Comparison of ENCODE assay signal across 8 cellular contexts in the genomic region with DNA sequence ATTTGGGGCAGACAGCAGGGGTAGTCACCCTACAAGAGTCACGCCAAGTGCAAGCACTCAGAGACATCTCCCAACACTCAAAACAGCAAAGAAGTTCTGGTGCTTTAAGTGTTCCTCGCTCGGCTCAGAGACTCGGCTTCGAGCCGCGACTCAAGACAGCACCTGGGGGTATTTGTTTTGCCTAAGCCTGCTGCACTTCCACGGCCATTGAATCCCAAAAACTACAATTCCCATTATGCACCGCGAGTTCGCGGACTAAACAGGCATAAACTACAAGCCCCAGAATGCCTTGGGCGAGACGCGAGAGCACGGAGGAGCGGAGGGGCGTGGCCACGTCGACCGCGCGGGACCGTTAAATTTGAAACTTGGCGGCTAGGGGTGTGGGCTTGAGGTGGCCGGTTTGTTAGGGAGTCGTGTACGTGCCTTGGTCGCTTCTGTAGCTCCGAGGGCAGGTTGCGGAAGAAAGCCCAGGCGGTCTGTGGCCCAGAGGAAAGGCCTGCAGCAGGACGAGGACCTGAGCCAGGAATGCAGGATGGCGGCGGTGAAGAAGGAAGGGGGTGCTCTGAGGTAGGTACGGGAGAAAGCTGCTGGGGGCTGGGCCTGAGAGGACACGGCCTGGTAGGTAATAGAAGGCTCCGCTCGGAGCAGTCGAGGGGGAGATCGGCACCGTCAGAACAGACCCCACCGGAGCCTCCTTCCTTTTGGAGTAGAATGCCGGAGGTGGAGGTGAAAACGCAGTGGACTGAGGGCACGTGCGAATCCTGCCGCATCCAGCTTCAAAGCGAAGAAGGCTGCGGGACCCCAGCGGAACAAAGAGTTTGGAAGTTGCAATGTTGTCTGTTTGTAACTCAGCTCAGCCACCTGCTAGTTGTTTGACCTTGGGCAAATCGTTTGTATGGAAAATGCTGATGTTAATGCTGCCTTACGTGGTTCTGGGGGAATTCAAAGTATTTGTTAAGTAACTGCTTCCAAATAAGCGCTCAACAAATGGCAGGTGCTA. TPM values are rescaled to one million over a fixed set of nuclear protein-coding genes. Genes with fewer than 3 reads are reported as not detected.
DNase-seq lines count a peak whose midpoint lies in the region; TF ChIP-seq lines count a peak whose summit lies in the region.

A gene with protein sequence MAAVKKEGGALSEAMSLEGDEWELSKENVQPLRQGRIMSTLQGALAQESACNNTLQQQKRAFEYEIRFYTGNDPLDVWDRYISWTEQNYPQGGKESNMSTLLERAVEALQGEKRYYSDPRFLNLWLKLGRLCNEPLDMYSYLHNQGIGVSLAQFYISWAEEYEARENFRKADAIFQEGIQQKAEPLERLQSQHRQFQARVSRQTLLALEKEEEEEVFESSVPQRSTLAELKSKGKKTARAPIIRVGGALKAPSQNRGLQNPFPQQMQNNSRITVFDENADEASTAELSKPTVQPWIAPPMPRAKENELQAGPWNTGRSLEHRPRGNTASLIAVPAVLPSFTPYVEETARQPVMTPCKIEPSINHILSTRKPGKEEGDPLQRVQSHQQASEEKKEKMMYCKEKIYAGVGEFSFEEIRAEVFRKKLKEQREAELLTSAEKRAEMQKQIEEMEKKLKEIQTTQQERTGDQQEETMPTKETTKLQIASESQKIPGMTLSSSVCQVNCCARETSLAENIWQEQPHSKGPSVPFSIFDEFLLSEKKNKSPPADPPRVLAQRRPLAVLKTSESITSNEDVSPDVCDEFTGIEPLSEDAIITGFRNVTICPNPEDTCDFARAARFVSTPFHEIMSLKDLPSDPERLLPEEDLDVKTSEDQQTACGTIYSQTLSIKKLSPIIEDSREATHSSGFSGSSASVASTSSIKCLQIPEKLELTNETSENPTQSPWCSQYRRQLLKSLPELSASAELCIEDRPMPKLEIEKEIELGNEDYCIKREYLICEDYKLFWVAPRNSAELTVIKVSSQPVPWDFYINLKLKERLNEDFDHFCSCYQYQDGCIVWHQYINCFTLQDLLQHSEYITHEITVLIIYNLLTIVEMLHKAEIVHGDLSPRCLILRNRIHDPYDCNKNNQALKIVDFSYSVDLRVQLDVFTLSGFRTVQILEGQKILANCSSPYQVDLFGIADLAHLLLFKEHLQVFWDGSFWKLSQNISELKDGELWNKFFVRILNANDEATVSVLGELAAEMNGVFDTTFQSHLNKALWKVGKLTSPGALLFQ (plus strand): TSS at position 381 of the 1,000 bp plus-strand sequence. CDS start 152 bp downstream, at position 533.

- peaks cover 8% of the 10 kb centered on the region for H3K36me3 Mint-ChIP-seq in activated T-helper 1 cell treated with anti-CD3 and anti-CD28 coated beads, Interleukin-12 subunit alpha, Interleukin-12 subunit beta, Interleukin-2, Interleukin-4 antibody, amounts not matched to agents 30 ng/mL and 10 ng/mL and 1 ng/mL, durations not matched to agents 14 hours and 24 hours and 36 hours (ENCODE audit: low read depth)
- peaks cover 10% of the 10 kb centered on the region for H3K36me3 Mint-ChIP-seq in nephron (ENCODE audit: low read depth)

- DNase-seq in ELF-1 (ENCODE audit: low read depth, low spot score) (peak; percentile 99), H4 (ENCODE audit: low spot score) (peak; percentile 94), LoVo (ENCODE audit: low spot score) (peak; percentile 96), RPMI8226 (peak; percentile 93), fibroblast of the aortic adventitia (ENCODE audit: low read depth) (peak; percentile 90)
- DNase-seq in activated T-helper 1 cell treated with anti-CD3 and anti-CD28 coated beads, Interleukin-12 subunit alpha, Interleukin-12 subunit beta, Interleukin-2, Interleukin-4 antibody, amounts not matched to agents 30 ng/mL and 10 ng/mL and 1 ng/mL, durations not matched to agents 14 hours and 24 hours and 36 hours (ENCODE audit: low spot score) = peak; percentile 93
- peak; percentile 92 for DNase-seq in stimulated activated naive CD4-positive, alpha-beta T cell treated with Interleukin-2 at 50 U/mL for 16 hours (lab: John Stamatoyannopoulos, UW)

- no peaks in the 10 kb centered on the region for H3K9me3 Mint-ChIP-seq in activated T-helper 1 cell treated with anti-CD3 and anti-CD28 coated beads, Interleukin-12 subunit alpha, Interleukin-12 subunit beta, Interleukin-2, Interleukin-4 antibody, amounts not matched to agents 30 ng/mL and 10 ng/mL and 1 ng/mL, durations not matched to agents 14 hours and 24 hours and 36 hours
- no peaks in the 10 kb centered on the region for H3K9me3 Mint-ChIP-seq in nephron

- H3K4me3 ChIP-seq in fibroblast of the aortic adventitia (ENCODE audit: low read depth, low read length) = peak within 1 kb of the TSS; percentile 95

- no peak within 1 kb of the TSS for H3K4me3 Mint-ChIP-seq in activated T-helper 1 cell treated with anti-CD3 and anti-CD28 coated beads, Interleukin-12 subunit alpha, Interleukin-12 subunit beta, Interleukin-2, Interleukin-4 antibody, amounts not matched to agents 30 ng/mL and 10 ng/mL and 1 ng/mL, durations not matched to agents 14 hours and 24 hours and 36 hours
- peak within 1 kb of the TSS in 2 of 3 experiments; percentile 6 to 10 for H3K4me3 Mint-ChIP-seq in nephron

- H3K4me1 Mint-ChIP-seq in activated T-helper 1 cell treated with anti-CD3 and anti-CD28 coated beads, Interleukin-12 subunit alpha, Interleukin-12 subunit beta, Interleukin-2, Interleukin-4 antibody, amounts not matched to agents 30 ng/mL and 10 ng/mL and 1 ng/mL, durations not matched to agents 14 hours and 24 hours and 36 hours (ENCODE audit: low read depth) = peaks cover 10% of the 10 kb centered on the region
- H3K4me1 Mint-ChIP-seq in nephron = peaks cover 6% of the 10 kb centered on the region

- TF ChIP-seq CTCF in fibroblast of the aortic adventitia (IDR thresholded peaks at IDR 0.05; ENCODE audit: insufficient read depth, low read length) (no peak), nephron (IDR thresholded peaks at IDR 0.05; ENCODE audit: unreplicated experiment in 3 of 3) (no peak)

- no peak within 1 kb of the TSS for H3K27ac Mint-ChIP-seq in activated T-helper 1 cell treated with anti-CD3 and anti-CD28 coated beads, Interleukin-12 subunit alpha, Interleukin-12 subunit beta, Interleukin-2, Interleukin-4 antibody, amounts not matched to agents 30 ng/mL and 10 ng/mL and 1 ng/mL, durations not matched to agents 14 hours and 24 hours and 36 hours
- no peak within 1 kb of the TSS for H3K27ac Mint-ChIP-seq in nephron

- intact Hi-C loops in activated T-helper 1 cell treated with anti-CD3 and anti-CD28 coated beads, Interleukin-12 subunit alpha, Interleukin-12 subunit beta, Interleukin-2, Interleukin-4 antibody, amounts not matched to agents 30 ng/mL and 10 ng/mL and 1 ng/mL, durations not matched to agents 14 hours and 24 hours and 36 hours (cut with micrococcal nuclease) = loop anchor here (1.0 to 5.0 kb wide), 9 partner anchors 36 to 280 kb away; a partner anchor contains a TSS

- H3K27me3 Mint-ChIP-seq in activated T-helper 1 cell treated with anti-CD3 and anti-CD28 coated beads, Interleukin-12 subunit alpha, Interleukin-12 subunit beta, Interleukin-2, Interleukin-4 antibody, amounts not matched to agents 30 ng/mL and 10 ng/mL and 1 ng/mL, durations not matched to agents 14 hours and 24 hours and 36 hours (ENCODE audit: insufficient read depth) = no peaks in the 10 kb centered on the region
- no peaks in the 10 kb centered on the region for H3K27me3 Mint-ChIP-seq in nephron (ENCODE audit: low read depth)

RNA-seq across cellular contexts. Expression of the gene that starts here (rescaled TPM):
- total RNA-seq in H4 (2014; rRNA removed; shearing (Covaris generic)) = 55.5 and 56.2 TPM in 2 replicates
- 71.0 and 76.1 TPM in 2 replicates for total RNA-seq in activated T-helper 1 cell treated with anti-CD3 and anti-CD28 coated beads, Interleukin-12 subunit alpha, Interleukin-12 subunit beta, Interleukin-2, Interleukin-4 antibody, amounts not matched to agents 30 ng/mL and 10 ng/mL and 1 ng/mL, durations not matched to agents 14 hours and 24 hours and 36 hours
- 1.3 and 35.2 TPM in 2 replicates for total RNA-seq in fibroblast of the aortic adventitia (ENCODE audit: low replicate concordance)

Comparison
In these comparisons a context has a peak if more than half of its experiments do, and no peak if none do; other contexts are left out.
1. Peak in every context shown above with its lines: DNase-seq and H3K4me3 ChIP-seq.